In genomic region chr6:43475506-43475905, GRCh38 we compare ENCODE assay signal across 20 cellular contexts. TPM values are rescaled to one million over a fixed set of nuclear protein-coding genes. Genes with fewer than 3 reads are reported as not detected.
A peak's percentile ranks its signal among the peaks of the same experiment; 100 is the strongest.
DNase-seq lines count a peak whose midpoint lies in the region; TF ChIP-seq lines count a peak whose summit lies in the region.
"Had no signal": no experiment of that assay in that cellular context is flagged by ENCODE, and none has a peak within 500 bp of the region (broad histone marks: within the 10 kb centered on the region; RNA-seq: fewer than 3 reads in every experiment).

No MANE protein-coding gene starts in this region.

- H3K27me3 Mint-ChIP-seq in HFFc6 (ENCODE audit: insufficient read depth) = no peaks in the 10 kb centered on the region; the same call in 1 of the 2 replicates

- H3K36me3 Mint-ChIP-seq in HFFc6 (ENCODE audit: low read depth) = peaks cover 5% of the 10 kb centered on the region; the same call in 1 of the 2 replicates

- peak; percentile 71 for DNase-seq in NCI-H82 treated with DMSO at 0.1 percent for 48 hours (lab: John Stamatoyannopoulos, UW; ENCODE audit: unreplicated experiment)
- peak; percentile 20 for DNase-seq in myocyte (ENCODE audit: low read depth)
- no peak for DNase-seq in HFFc6
- no peak for DNase-seq in activated CD4-positive, alpha-beta T cell treated with anti-CD3 and anti-CD28 coated beads, Interleukin-2, amount 50 U/mL, for 4 hours
- DNase-seq: activated B cell treated with CpG ODN at 0.5 μM for 24 hours; activated CD8-positive, alpha-beta T cell treated with anti-CD3 and anti-CD28 coated beads, Interleukin-2, amount 10 ng/mL, durations not matched to agents 7 days and 5 days; activated naive CD4-positive, alpha-beta T cell treated with anti-CD3 and anti-CD28 coated beads, Interleukin-2, amount 50 U/mL, for 16 hours; activated T-cell treated with anti-CD3 and anti-CD28 coated beads, Interleukin-2, amount 50 U/mL, for 48 hours; cerebellar nuclear complex; effector CD4-positive, alpha-beta T cell; GM23248; left ventricle myocardium superior; NCI-H774; pancreas; PC-9; stimulated activated naive CD4-positive, alpha-beta T cell; thyroid gland had no signal

- no peak for TF ChIP-seq CTCF in HFFc6 (IDR thresholded peaks at IDR 0.05)

- H3K27ac Mint-ChIP-seq in HFFc6 = no peak overlapping the region
- H3K27ac Mint-ChIP-seq: activated B cell treated with CpG ODN at 0.5 μM for 24 hours; activated CD8-positive, alpha-beta T cell treated with anti-CD3 and anti-CD28 coated beads, Interleukin-2, amount 10 ng/mL, durations not matched to agents 7 days and 5 days; T-helper 2 cell treated with Interferon-gamma antibody and Interleukin-4, amounts not matched to agents 5 μg/mL and 100 μg/mL, for 36 hours had no signal

- peaks cover 29% of the 10 kb centered on the region for H3K4me1 Mint-ChIP-seq in HFFc6 (ENCODE audit: low read depth)

- H3K9me3 Mint-ChIP-seq in HFFc6 = no peaks in the 10 kb centered on the region
- H3K9me3 Mint-ChIP-seq: activated B cell treated with CpG ODN at 0.5 μM for 24 hours; T-helper 2 cell treated with Interferon-gamma antibody and Interleukin-4, amounts not matched to agents 5 μg/mL and 100 μg/mL, for 36 hours had no signal

- H3K4me3 Mint-ChIP-seq in HFFc6 = no peak overlapping the region
- H3K4me3 Mint-ChIP-seq: activated B cell treated with CpG ODN at 0.5 μM for 24 hours; activated CD8-positive, alpha-beta T cell treated with anti-CD3 and anti-CD28 coated beads, Interleukin-2, amount 10 ng/mL, durations not matched to agents 7 days and 5 days; T-helper 2 cell treated with Interferon-gamma antibody and Interleukin-4, amounts not matched to agents 5 μg/mL and 100 μg/mL, for 36 hours had no signal

RNA-seq across cellular contexts. Expression of gene TJAP1, which starts 1.9 kb away (rescaled TPM):
- 26.7 and 39.6 TPM in 2 replicates for total RNA-seq in myocyte
- polyA plus RNA-seq in myocyte (2012) = 33.7 TPM
- 10 to 100 TPM; 27.0 to 34.3 (median 30.2) TPM for total RNA-seq in HFFc6 (2021; fragmentation: NEBNext Ultra II Directional; extraction: Animal tissue kit (Norgen Biotek cat#: 25700))

RNA-seq across cellular contexts. Expression of gene DLK2, which starts 20.2 kb away (rescaled TPM):
- 3.3 and 6.2 TPM in 2 replicates for total RNA-seq in myocyte
- polyA plus RNA-seq in myocyte (2012) = 4.1 TPM
- total RNA-seq in HFFc6 (2021; fragmentation: NEBNext Ultra II Directional; extraction: Animal tissue kit (Norgen Biotek cat#: 25700)) = 1 to 10 TPM; 1.8 to 2.9 (median 2.2) TPM
- total RNA-seq: activated CD8-positive, alpha-beta T cell treated with anti-CD3 and anti-CD28 coated beads, Interleukin-2, amount 10 ng/mL, durations not matched to agents 7 days and 5 days; ascending aorta had no signal

RNA-seq across cellular contexts. Expression of gene LRRC73, which starts 34.6 kb away (rescaled TPM):
- 1.6 and 2.0 TPM in 2 replicates for total RNA-seq in myocyte
- polyA plus RNA-seq in myocyte (2012) = 3.7 TPM
- 1 to 10 TPM in 2 of 6 experiments, under 1 TPM in 4; 0.75 to 1.7 (median 0.90) TPM for total RNA-seq in HFFc6 (2021; fragmentation: NEBNext Ultra II Directional; extraction: Animal tissue kit (Norgen Biotek cat#: 25700))
- total RNA-seq: ascending aorta, Daoy had no signal

RNA-seq across cellular contexts. Expression of gene YIPF3, which starts 41.2 kb away (rescaled TPM):
- 199 and 250 TPM in 2 replicates for total RNA-seq in myocyte
- polyA plus RNA-seq in myocyte (2012) = 175 TPM
- 100 to 1,000 TPM; 147 to 176 (median 158) TPM for total RNA-seq in HFFc6 (2021; fragmentation: NEBNext Ultra II Directional; extraction: Animal tissue kit (Norgen Biotek cat#: 25700))

RNA-seq across cellular contexts. Expression of gene POLR1C, which starts 41.4 kb away (rescaled TPM):
- 23.5 and 26.5 TPM in 2 replicates for total RNA-seq in myocyte
- polyA plus RNA-seq in myocyte (2012) = 32.3 TPM
- 10 to 100 TPM; 43.5 to 66.9 (median 53.8) TPM for total RNA-seq in HFFc6 (2021; fragmentation: NEBNext Ultra II Directional; extraction: Animal tissue kit (Norgen Biotek cat#: 25700))

Comparison
In these comparisons a context has a peak if more than half of its experiments do, and no peak if none do; other contexts are left out.
1. DNase-seq: peak in NCI-H82 treated with DMSO at 0.1 percent for 48 hours (single experiment) and myocyte (single experiment); none in HFFc6 (single experiment) and activated CD4-positive, alpha-beta T cell treated with anti-CD3 and anti-CD28 coated beads, Interleukin-2, amount 50 U/mL, for 4 hours (0 of 2).